Comparison of ENCODE assay signal across 11 cellular contexts in genomic region chr3:114582929-114583328, GRCh38.
A peak's percentile ranks its signal among the peaks of the same experiment; 100 is the strongest.
DNase-seq lines count a peak whose midpoint lies in the region; ATAC-seq lines count a peak whose summit lies in the region.
"Had no signal": no experiment of that assay in that cellular context is flagged by ENCODE, and none has a peak within 500 bp of the region (broad histone marks: within the 10 kb centered on the region; RNA-seq: fewer than 3 reads in every experiment).

No MANE protein-coding gene starts in this region.

- ATAC-seq in GM18511 (IDR thresholded peaks at IDR 0.05; ENCODE audit: unreplicated experiment): peak; percentile 89
- peak; percentile 82 for ATAC-seq in GM19397 (IDR thresholded peaks at IDR 0.05; ENCODE audit: unreplicated experiment)
- peak; percentile 94 for ATAC-seq in HG02870 (IDR thresholded peaks at IDR 0.05; ENCODE audit: unreplicated experiment)
- peak; percentile 83 for ATAC-seq in HG03571 (IDR thresholded peaks at IDR 0.05; ENCODE audit: unreplicated experiment)
- no peak for ATAC-seq in sciatic nerve

- no peak for DNase-seq in NCI-H128 (lab: John Stamatoyannopoulos, UW; ENCODE audit: unreplicated experiment)
- DNase-seq in inferior parietal cortex (ENCODE audit: extremely low spot score): no peak
- DNase-seq in sciatic nerve (ENCODE audit: low spot score): no peak
- DNase-seq in DMS79 treated with DMSO at 0.1 percent for 48 hours (lab: John Stamatoyannopoulos, UW): no peak
- DNase-seq: DMS53, HCEC 1CT, NCI-H1105 had no signal

- intact Hi-C loops in sciatic nerve (cut with DNase I): no loop called here
